Comparison of ENCODE assay signal across 23 cellular contexts in genomic region chr1:211685823-211686222, GRCh38. TPM values are rescaled to one million over a fixed set of nuclear protein-coding genes. Genes with fewer than 3 reads are reported as not detected.
DNase-seq lines count a peak whose midpoint lies in the region; ATAC-seq, FAIRE-seq and TF ChIP-seq lines count a peak whose summit lies in the region.
"Had no signal": no experiment of that assay in that cellular context is flagged by ENCODE, and none has a peak within 500 bp of the region (broad histone marks: within the 10 kb centered on the region; RNA-seq: fewer than 3 reads in every experiment).

No MANE protein-coding gene starts in this region.

- CTCF ChIA-PET in K562 (lab: Yijun Ruan, JAX; ENCODE audit: low intra/inter-chr PET ratio) = no interaction called here

- no peak for FAIRE-seq in K562 (lab: Jason Lieb, UNC)
- FAIRE-seq: D721Med, GM12892, GM18507 had no signal

- H3K4me3 Mint-ChIP-seq in stimulated activated memory B cell treated with anti-CD40 and anti-IgM and Interleukin-4, amounts not matched to agents 10 μg/mL and 1 μg/mL and 100 μg/mL, for 72 hours = no peak overlapping the region
- H3K4me3 Mint-ChIP-seq in nephron progenitor cell = no peak overlapping the region
- H3K4me3 Mint-ChIP-seq: CD4-positive, CD25-positive, alpha-beta regulatory T cell; GM23338; HFFc6; IgD-negative memory B cell had no signal

- no peaks in the 10 kb centered on the region for H3K9me1 ChIP-seq in K562 (ENCODE audit: control insufficient read depth, insufficient read depth, low read length)

- BruUV-seq in K562 (replicated peaks; lab: Mats Ljungman, UMichigan) = no TSS peak

- H3K36me3 Mint-ChIP-seq in stimulated activated memory B cell treated with anti-CD40 and anti-IgM and Interleukin-4, amounts not matched to agents 10 μg/mL and 1 μg/mL and 100 μg/mL, for 72 hours = no peaks in the 10 kb centered on the region
- H3K36me3 Mint-ChIP-seq in nephron progenitor cell (ENCODE audit: low read depth) = no peaks in the 10 kb centered on the region

- H2AFZ ChIP-seq in K562 (ENCODE audit: low read depth, low read length) = peak overlapping the region; percentile 40; the same call in 1 of the 2 replicates
- H2AFZ ChIP-seq: GM23338 had no signal

- H3K9me3 Mint-ChIP-seq in stimulated activated memory B cell treated with anti-CD40 and anti-IgM and Interleukin-4, amounts not matched to agents 10 μg/mL and 1 μg/mL and 100 μg/mL, for 72 hours = no peaks in the 10 kb centered on the region
- no peaks in the 10 kb centered on the region for H3K9me3 Mint-ChIP-seq in nephron progenitor cell
- H3K9me3 Mint-ChIP-seq: CD4-positive, CD25-positive, alpha-beta regulatory T cell; GM23338; HFFc6; IgD-negative memory B cell had no signal

- H4K20me1 ChIP-seq in K562 (replicated peaks; ENCODE audit: control insufficient read depth, insufficient read depth, low read length) = 0 out of 2 replicates have a peak, but pooled peaks cover 5% of the 10 kb centered on the region

- 40% methylated on average over 7 of the region's 7 CpGs for WGBS in K562 (ENCODE audit: insufficient coverage, low coverage, missing lambda C conversion rate)

- H3K36me3 ChIP-seq in right atrium auricular region = no peaks in the 10 kb centered on the region
- H3K36me3 ChIP-seq in K562 (ENCODE audit: control insufficient read depth, insufficient read depth, low read length) = no peaks in the 10 kb centered on the region
- H3K36me3 ChIP-seq: BE2C had no signal

- POLR2A ChIA-PET in K562 (lab: Yijun Ruan, JAX) = interaction anchor here (0.5 to 2.1 kb wide), 4 partner anchors 9 to 416 kb away, joined by 3 to 8 read pairs (median 5); no protein-coding TSS in a partner anchor

- H3K27ac Mint-ChIP-seq in stimulated activated memory B cell treated with anti-CD40 and anti-IgM and Interleukin-4, amounts not matched to agents 10 μg/mL and 1 μg/mL and 100 μg/mL, for 72 hours = peak overlapping the region; percentile 28
- no peak overlapping the region for H3K27ac Mint-ChIP-seq in nephron progenitor cell
- H3K27ac Mint-ChIP-seq: GM23338, HFFc6, IgD-negative memory B cell had no signal

- no peaks in the 10 kb centered on the region for H3K9me3 ChIP-seq in right atrium auricular region
- no peaks in the 10 kb centered on the region for H3K9me3 ChIP-seq in K562 (replicated peaks; ENCODE audit: control insufficient read depth, insufficient read depth, low read depth, low read length)
- H3K9me3 ChIP-seq: BE2C, Caco-2 had no signal

- no peak for TF ChIP-seq RAD21 in K562 (CRISPR knock-in tag; conservative IDR thresholded peaks at IDR 0.05 in 1 of 2, IDR thresholded peaks at IDR 0.05 in 1 of 2)

- H3K4me3 ChIP-seq in right atrium auricular region = no peak overlapping the region
- no peak overlapping the region for H3K4me3 ChIP-seq in K562
- H3K4me3 ChIP-seq: GM23338 had no signal

- H3K27ac ChIP-seq in right atrium auricular region (no peak overlapping the region), K562 (ENCODE audit: extremely low read depth, low read depth, low read length) (no peak overlapping the region)
- H3K27ac ChIP-seq: HL-60 had no signal

- H3K27me3 Mint-ChIP-seq in stimulated activated memory B cell treated with anti-CD40 and anti-IgM and Interleukin-4, amounts not matched to agents 10 μg/mL and 1 μg/mL and 100 μg/mL, for 72 hours = no peaks in the 10 kb centered on the region
- H3K27me3 Mint-ChIP-seq in nephron progenitor cell (ENCODE audit: low read depth, poor library complexity) = peaks cover 16% of the 10 kb centered on the region
- H3K27me3 Mint-ChIP-seq: IgD-negative memory B cell had no signal

- H3K79me2 ChIP-seq in K562 (ENCODE audit: control insufficient read depth, insufficient read depth, low read length) = no peaks in the 10 kb centered on the region

- H3K9ac ChIP-seq in K562 (ENCODE audit: insufficient read depth in 1 of 2, low read depth in 2 of 2, low read length in 2 of 2) = no peak overlapping the region

- H3K27me3 ChIP-seq in right atrium auricular region (no peaks in the 10 kb centered on the region), K562 (ENCODE audit: control insufficient read depth in 2 of 2, insufficient read depth in 2 of 2, low read length in 2 of 2) (peaks cover 7 to 27% of the 10 kb centered on the region in 2 experiments; a peak in 3 of 5 replicates)
- H3K27me3 ChIP-seq: BE2C had no signal

- TF ChIP-seq CTCF in right atrium auricular region (IDR thresholded peaks at IDR 0.05) (no peak), K562 (IDR thresholded peaks at IDR 0.05 in 2 of 3, conservative IDR thresholded peaks at IDR 0.05 in 1 of 3; ENCODE audit: insufficient read depth in 2 of 3, low read depth in 1 of 3, low read length in 3 of 3) (no peak), nephron progenitor cell (IDR thresholded peaks at IDR 0.05) (no peak)

- no peak for ATAC-seq in left cardiac atrium
- peak; percentile 22 for ATAC-seq in K562
- no peak for ATAC-seq in stimulated activated memory B cell treated with anti-CD40 and anti-IgM and Interleukin-4, amounts not matched to agents 10 μg/mL and 1 μg/mL and 100 μg/mL, for 72 hours
- ATAC-seq in GM18511 (IDR thresholded peaks at IDR 0.05; ENCODE audit: unreplicated experiment) = no peak
- ATAC-seq: GM23338, HCT116 had no signal

- H3K4me2 ChIP-seq in K562 (ENCODE audit: insufficient read depth, low read length) = no peak overlapping the region
- H3K4me2 ChIP-seq: GM23338 had no signal

- in situ Hi-C loops in K562 (cut with MboI) = loop anchor here (25.0 kb wide), 2 partner anchors 351 to 676 kb away; partner anchors contain the start of genes DTL and INTS7

- no peaks in the 10 kb centered on the region for H3K4me1 ChIP-seq in right atrium auricular region
- peaks cover 0 to 3% of the 10 kb centered on the region in 2 experiments; a peak in 2 of 5 replicates for H3K4me1 ChIP-seq in K562 (replicated peaks in 1 of 2; ENCODE audit: control insufficient read depth in 2 of 2, insufficient read depth in 2 of 2, low read length in 2 of 2)
- H3K4me1 ChIP-seq: Caco-2 had no signal

- no peak for TF ChIP-seq EP300 in K562 (IDR thresholded peaks at IDR 0.05; ENCODE audit: low read length)

- DNase-seq in right atrium auricular region (ENCODE audit: low spot score) (peak; percentile 40), left cardiac atrium (no peak), K562 (ENCODE audit: extremely low read depth in 1 of 4, low spot score in 3 of 4) (no peak), fibroblast of gingiva (ENCODE audit: low read depth) (peak; percentile 9), nephron progenitor cell (no peak)
- DNase-seq: ACHN; BE2C; C1 segment of cervical spinal cord; Caco-2; CD4-positive, CD25-positive, alpha-beta regulatory T cell; DMS79; GDM1; H7; HFFc6 had no signal

- H3K4me1 Mint-ChIP-seq in stimulated activated memory B cell treated with anti-CD40 and anti-IgM and Interleukin-4, amounts not matched to agents 10 μg/mL and 1 μg/mL and 100 μg/mL, for 72 hours = peaks cover 30% of the 10 kb centered on the region
- H3K4me1 Mint-ChIP-seq in nephron progenitor cell = peaks cover 18% of the 10 kb centered on the region

- TF ChIP-seq POLR2A in K562 (conservative IDR thresholded peaks at IDR 0.05) = no peak

- intact Hi-C loops in left cardiac atrium (cut with DNase I) = loop anchor here in 1 of 2 donors (10.0 kb wide), 1 partner anchor 139 kb away; no protein-coding TSS in a partner anchor
- intact Hi-C loops in K562 (cut with micrococcal nuclease) = no loop called here

TF ChIP-seq in K562, 482 proteins besides CTCF, POLR2A, EP300 and RAD21:
- TF ChIP-seq CHCHD3 (CRISPR knock-in tag; IDR thresholded peaks at IDR 0.05) = no peak
- TF ChIP-seq FIP1L1 (IDR thresholded peaks at IDR 0.05; ENCODE audit: low read depth, low read length, poor library complexity, severe bottlenecking) = no peak
- no peak for TF ChIP-seq FOSL1 (tag; conservative IDR thresholded peaks at IDR 0.05)
- TF ChIP-seq USF1 (CRISPR knock-in tag; IDR thresholded peaks at IDR 0.05) = peak; percentile 51
- TF ChIP-seq, protein P1, sequence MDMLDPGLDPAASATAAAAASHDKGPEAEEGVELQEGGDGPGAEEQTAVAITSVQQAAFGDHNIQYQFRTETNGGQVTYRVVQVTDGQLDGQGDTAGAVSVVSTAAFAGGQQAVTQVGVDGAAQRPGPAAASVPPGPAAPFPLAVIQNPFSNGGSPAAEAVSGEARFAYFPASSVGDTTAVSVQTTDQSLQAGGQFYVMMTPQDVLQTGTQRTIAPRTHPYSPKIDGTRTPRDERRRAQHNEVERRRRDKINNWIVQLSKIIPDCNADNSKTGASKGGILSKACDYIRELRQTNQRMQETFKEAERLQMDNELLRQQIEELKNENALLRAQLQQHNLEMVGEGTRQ (CRISPR knock-in tag; IDR thresholded peaks at IDR 0.05) = peak; percentile 38
- TF ChIP-seq MAX (CRISPR knock-in tag; IDR thresholded peaks at IDR 0.05) = 0 out of 2 replicates have a peak, but pooled peaks have one; percentile 12

RNA-seq across cellular contexts. Expression of gene NEK2, which starts 10.4 kb away (rescaled TPM):
- 1 to 10 TPM in 1 of 2 donors, not detected in 1; 2.2 TPM for total RNA-seq in right atrium auricular region
- total RNA-seq in left cardiac atrium = under 1 TPM; 0.18 to 0.68 TPM
- total RNA-seq in K562 (2011; cell fraction: chromatin; rRNA removed; ENCODE audit: low replicate concordance) = 18.3 and 46.6 TPM in 2 replicates
- 15.0 and 17.2 TPM in 2 replicates for total RNA-seq in K562 (2011; cell fraction: nucleolus; rRNA removed)
- 22.6 and 23.8 TPM in 2 replicates for total RNA-seq in K562 (2011; cell fraction: nucleoplasm; rRNA removed)
- total RNA-seq in K562 (2014; rRNA removed) = 54.4 and 65.8 TPM in 2 replicates
- 74.7 and 85.7 TPM in 2 replicates for total RNA-seq in K562 (2014; rRNA removed; fragmentation: Illumina TruSeq; extraction: Trizol)
- total RNA-seq in K562 (2015; rRNA removed; fragmentation: Illumina TruSeq; extraction: Trizol) = 64.5 and 72.1 TPM in 2 replicates
- 45.6 and 52.8 TPM in 2 replicates for total RNA-seq in K562 (2021)
- 53.3 and 69.7 TPM in 2 replicates for polyA plus RNA-seq in K562 (2011; rRNA removed)
- 17.1 and 29.6 TPM in 2 replicates for polyA plus RNA-seq in K562 (2011; cell fraction: cytosol; rRNA removed)
- polyA plus RNA-seq in K562 (2011; cell fraction: nucleus; rRNA removed) = 24.2 and 25.4 TPM in 2 replicates
- 42.5 and 47.0 TPM in 2 replicates for polyA plus RNA-seq in K562 (2012)
- polyA plus RNA-seq in K562 (2014; fragmentation: Illumina TruSeq; extraction: Trizol) = 66.4 and 75.9 TPM in 2 replicates
- 10 to 100 TPM; 30.0 to 38.6 TPM for polyA plus RNA-seq in K562 (2014; fragmentation: Nextera tagmentation; extraction: Ambion mirVana)
- polyA plus RNA-seq in K562 (2014; rRNA removed) = 48.6 and 66.4 TPM in 2 replicates
- polyA minus RNA-seq in K562 (2011; rRNA and poly(A)+ RNA removed) = 122 and 124 TPM in 2 replicates
- 30.9 and 39.3 TPM in 2 replicates for polyA minus RNA-seq in K562 (2011; cell fraction: cytosol; rRNA and poly(A)+ RNA removed)
- 23.6 and 35.4 TPM in 2 replicates for polyA minus RNA-seq in K562 (2011; cell fraction: nucleus; rRNA and poly(A)+ RNA removed)
- polyA plus RNA-seq: IgD-negative memory B cell had no signal

Comparison
In these comparisons a context has a peak if more than half of its experiments do, and no peak if none do; other contexts are left out.
1. DNase-seq: peak in right atrium auricular region (single experiment) and fibroblast of gingiva (single experiment); none in left cardiac atrium (single experiment), K562 (0 of 4) and nephron progenitor cell (single experiment).
2. RNA of gene NEK2, which starts 10.4 kb away (total RNA-seq): 15.0 to 85.7 TPM in K562; 2.2 TPM in right atrium auricular region and 0.18 to 0.68 TPM in left cardiac atrium; every median in the first group is over 4 times any median in the second.